ENCODE assay signal across 1 cellular context in genomic region chr17:77087650-77088454, GRCh38.
TF ChIP-seq lines count a peak whose summit lies in the region.

No MANE protein-coding gene starts in this region.

TF ChIP-seq in HepG2, 621 proteins besides CTCF, POLR2A, EP300 and RAD21 (continued from another document):
- TF ChIP-seq HMGXB3 (CRISPR knock-in tag; IDR thresholded peaks at IDR 0.05; ENCODE audit: borderline replicate concordance): no peak
- TF ChIP-seq HCFC1 (IDR thresholded peaks at IDR 0.05; ENCODE audit: low read depth, low read length): no peak
- TF ChIP-seq STAT5B (CRISPR knock-in tag; IDR thresholded peaks at IDR 0.05): no peak
- TF ChIP-seq ZNF350 (CRISPR knock-in tag; IDR thresholded peaks at IDR 0.05; ENCODE audit: borderline replicate concordance, low read depth): no peak
- no peak for TF ChIP-seq ZNF609 (CRISPR knock-in tag; IDR thresholded peaks at IDR 0.05; ENCODE audit: borderline replicate concordance)
- TF ChIP-seq ISX (CRISPR knock-in tag; conservative IDR thresholded peaks at IDR 0.05): peak; percentile 68; the same call in 1 of the 2 replicates
- TF ChIP-seq ZXDC (CRISPR knock-in tag; IDR thresholded peaks at IDR 0.05): no peak
- TF ChIP-seq NPAS2 (CRISPR knock-in tag; IDR thresholded peaks at IDR 0.05; ENCODE audit: borderline replicate concordance): no peak
- TF ChIP-seq TEAD2 (CRISPR knock-in tag; IDR thresholded peaks at IDR 0.05): peak; percentile 67; the same call in 1 of the 2 replicates
- TF ChIP-seq THYN1 (CRISPR knock-in tag; IDR thresholded peaks at IDR 0.05; ENCODE audit: borderline replicate concordance, low read depth): no peak
- TF ChIP-seq ZNF318 (CRISPR knock-in tag; IDR thresholded peaks at IDR 0.05): no peak
- TF ChIP-seq ETV6 (CRISPR knock-in tag; conservative IDR thresholded peaks at IDR 0.05): no peak
